Comparison of ENCODE assay signal across 20 cellular contexts in the genomic region with DNA sequence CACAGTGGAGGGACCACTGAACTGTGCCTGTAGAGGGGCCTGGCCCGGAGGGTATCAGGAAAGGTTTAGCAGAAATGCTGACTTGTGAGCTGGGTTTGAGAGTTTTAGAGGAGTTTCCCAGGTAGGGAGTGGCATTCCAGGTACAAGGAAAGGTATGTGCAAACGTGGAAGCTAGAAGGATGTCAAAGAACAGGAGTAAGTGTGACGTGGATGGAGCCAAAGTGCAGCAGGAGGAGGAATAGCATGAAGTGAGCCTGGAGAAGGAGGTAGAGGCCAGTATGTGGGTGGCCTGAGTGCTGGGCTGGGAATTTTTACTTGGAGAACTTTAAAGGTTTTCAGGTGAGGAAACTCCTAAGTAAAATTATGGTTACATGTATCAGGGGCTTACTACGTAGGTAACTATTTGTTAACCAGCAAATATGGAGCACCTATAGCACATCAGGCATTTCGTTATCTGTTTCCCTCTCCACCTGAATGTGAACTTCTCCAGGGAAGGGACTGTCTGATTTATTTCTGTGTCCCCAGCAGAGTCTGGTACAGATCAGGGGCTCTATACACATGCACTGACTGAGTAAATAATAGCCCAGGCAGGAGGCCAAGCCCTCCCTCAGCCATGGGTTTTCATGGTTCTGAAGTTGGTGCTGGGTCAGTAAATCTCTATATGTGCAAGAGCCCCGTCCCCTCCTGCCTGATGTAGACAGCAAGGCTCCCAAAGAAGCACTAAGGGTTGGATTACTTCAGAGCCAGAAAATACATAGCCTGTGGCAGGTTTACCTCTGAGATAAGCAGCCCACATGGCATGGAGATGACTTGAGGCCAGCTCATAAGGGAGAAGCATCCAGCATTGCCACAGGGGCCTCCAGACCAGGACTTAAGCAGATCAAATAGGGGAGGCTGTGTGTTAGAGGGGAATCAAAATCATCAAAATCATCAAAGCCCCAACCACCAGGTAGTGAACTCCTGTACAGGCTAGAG. TPM values are rescaled to one million over a fixed set of nuclear protein-coding genes. Genes with fewer than 3 reads are reported as not detected.
"Had no signal": no experiment of that assay in that cellular context is flagged by ENCODE, and none has a peak within 500 bp of the region (broad histone marks: within the 10 kb centered on the region; RNA-seq: fewer than 3 reads in every experiment).

No MANE protein-coding gene starts in this region.

- H3K4me3 Mint-ChIP-seq: activated B cell treated with CpG ODN at 0.5 μM for 24 hours; activated CD4-positive, alpha-beta T cell treated with anti-CD3 and anti-CD28 coated beads, Interleukin-2, amount 10 ng/mL, durations not matched to agents 7 days and 5 days; activated naive CD4-positive, alpha-beta T cell treated with anti-CD3 and anti-CD28 coated beads for 36 hours; activated naive CD8-positive, alpha-beta T cell treated with anti-CD3 and anti-CD28 coated beads, Interleukin-2, amount 50 U/mL, for 24 hours; endodermal cell; memory B cell; natural killer cell treated with Interleukin-12 subunit alpha and Interleukin-12 subunit beta and Interleukin-15 and Interleukin-18, amount 100 ng/mL, for 72 hours had no signal

- H3K4me1 ChIP-seq: transverse colon had no signal

- DNase-seq: activated B cell treated with CpG ODN at 0.5 μM for 24 hours; activated CD4-positive, alpha-beta T cell treated with anti-CD3 and anti-CD28 coated beads, Interleukin-2, amount 10 ng/mL, durations not matched to agents 7 days and 5 days; activated naive CD4-positive, alpha-beta T cell treated with anti-CD3 and anti-CD28 coated beads for 36 hours; activated naive CD8-positive, alpha-beta T cell treated with anti-CD3 and anti-CD28 coated beads, Interleukin-2, amount 50 U/mL, for 24 hours; endodermal cell; left ventricle myocardium superior; posterior cingulate gyrus; stimulated activated CD4-positive, alpha-beta T cell treated with anti-CD3 and anti-CD28 coated beads, Interleukin-15, amount 100 ng/mL, for 24 hours; stimulated activated CD4-positive, alpha-beta T cell treated with anti-CD3 and anti-CD28 coated beads, Interleukin-4, amount 100 ng/mL, for 1 hour; stimulated activated naive CD4-positive, alpha-beta T cell; substantia nigra; transverse colon had no signal

- H3K36me3 ChIP-seq: transverse colon had no signal

- H3K36me3 Mint-ChIP-seq: natural killer cell treated with Interleukin-12 subunit alpha and Interleukin-12 subunit beta and Interleukin-15 and Interleukin-18, amount 100 ng/mL, for 72 hours had no signal

- H3K4me3 ChIP-seq: transverse colon had no signal

- H3K9me3 ChIP-seq: transverse colon had no signal

- H3K27ac ChIP-seq: transverse colon had no signal

- H3K27ac Mint-ChIP-seq: activated B cell treated with CpG ODN at 0.5 μM for 24 hours; activated CD4-positive, alpha-beta T cell treated with anti-CD3 and anti-CD28 coated beads, Interleukin-2, amount 10 ng/mL, durations not matched to agents 7 days and 5 days; activated naive CD4-positive, alpha-beta T cell treated with anti-CD3 and anti-CD28 coated beads for 36 hours; activated naive CD8-positive, alpha-beta T cell treated with anti-CD3 and anti-CD28 coated beads, Interleukin-2, amount 50 U/mL, for 24 hours; activated T-helper 2 cell treated with anti-CD3 and anti-CD28 coated beads, Interferon-gamma antibody, Interleukin-2, Interleukin-4, amounts not matched to agents 10 μg/mL and 5 μg/mL and 100 μg/mL, durations not matched to agents 14 hours and 24 hours and 36 hours; endodermal cell; memory B cell; natural killer cell treated with Interleukin-12 subunit alpha and Interleukin-12 subunit beta and Interleukin-15 and Interleukin-18, amount 100 ng/mL, for 72 hours had no signal

- H3K27me3 Mint-ChIP-seq: activated B cell treated with CpG ODN at 0.5 μM for 24 hours; activated CD4-positive, alpha-beta T cell treated with anti-CD3 and anti-CD28 coated beads, Interleukin-2, amount 10 ng/mL, durations not matched to agents 7 days and 5 days; activated naive CD8-positive, alpha-beta T cell treated with anti-CD3 and anti-CD28 coated beads, Interleukin-2, amount 50 U/mL, for 24 hours; memory B cell; natural killer cell treated with Interleukin-12 subunit alpha and Interleukin-12 subunit beta and Interleukin-15 and Interleukin-18, amount 100 ng/mL, for 72 hours had no signal

- H3K9me3 Mint-ChIP-seq: activated B cell treated with CpG ODN at 0.5 μM for 24 hours; activated CD4-positive, alpha-beta T cell treated with anti-CD3 and anti-CD28 coated beads, Interleukin-2, amount 10 ng/mL, durations not matched to agents 7 days and 5 days; activated naive CD4-positive, alpha-beta T cell treated with anti-CD3 and anti-CD28 coated beads for 36 hours; activated naive CD8-positive, alpha-beta T cell treated with anti-CD3 and anti-CD28 coated beads, Interleukin-2, amount 50 U/mL, for 24 hours; activated T-helper 2 cell treated with anti-CD3 and anti-CD28 coated beads, Interferon-gamma antibody, Interleukin-2, Interleukin-4, amounts not matched to agents 10 μg/mL and 5 μg/mL and 100 μg/mL, durations not matched to agents 14 hours and 24 hours and 36 hours; endodermal cell; memory B cell; natural killer cell treated with Interleukin-12 subunit alpha and Interleukin-12 subunit beta and Interleukin-15 and Interleukin-18, amount 100 ng/mL, for 72 hours had no signal

- ATAC-seq: activated naive CD8-positive, alpha-beta T cell treated with anti-CD3 and anti-CD28 coated beads, Interleukin-2, amount 50 U/mL, for 24 hours; left ventricle myocardium superior had no signal

- H3K4me1 Mint-ChIP-seq: activated B cell treated with CpG ODN at 0.5 μM for 24 hours; activated CD4-positive, alpha-beta T cell treated with anti-CD3 and anti-CD28 coated beads, Interleukin-2, amount 10 ng/mL, durations not matched to agents 7 days and 5 days; activated naive CD8-positive, alpha-beta T cell treated with anti-CD3 and anti-CD28 coated beads, Interleukin-2, amount 50 U/mL, for 24 hours; memory B cell had no signal

- H3K27me3 ChIP-seq: transverse colon had no signal

RNA-seq across cellular contexts. Expression of a gene that starts 43.4 kb away (rescaled TPM):
- total RNA-seq: activated B cell treated with CpG ODN at 0.5 μM for 24 hours; activated CD4-positive, alpha-beta T cell treated with anti-CD3 and anti-CD28 coated beads, Interleukin-2, amount 10 ng/mL, durations not matched to agents 7 days and 5 days; activated naive CD4-positive, alpha-beta T cell treated with anti-CD3 and anti-CD28 coated beads for 36 hours; activated T-helper 2 cell treated with anti-CD3 and anti-CD28 coated beads, Interferon-gamma antibody, Interleukin-2, Interleukin-4, amounts not matched to agents 10 μg/mL and 5 μg/mL and 100 μg/mL, durations not matched to agents 14 hours and 24 hours and 36 hours; astrocyte; bronchial epithelial cell; cerebellum; endodermal cell; left ventricle myocardium superior; natural killer cell treated with Interleukin-12 subunit alpha and Interleukin-12 subunit beta and Interleukin-15 and Interleukin-18, amount 100 ng/mL, for 72 hours; skeletal muscle tissue; T-helper 1 cell treated with Interleukin-12 subunit alpha and Interleukin-12 subunit beta and Interleukin-4 antibody, amounts not matched to agents 30 ng/mL and 1 ng/mL, for 36 hours had no signal
